8 cellular contexts compared by ENCODE assay signal in the genomic region with DNA sequence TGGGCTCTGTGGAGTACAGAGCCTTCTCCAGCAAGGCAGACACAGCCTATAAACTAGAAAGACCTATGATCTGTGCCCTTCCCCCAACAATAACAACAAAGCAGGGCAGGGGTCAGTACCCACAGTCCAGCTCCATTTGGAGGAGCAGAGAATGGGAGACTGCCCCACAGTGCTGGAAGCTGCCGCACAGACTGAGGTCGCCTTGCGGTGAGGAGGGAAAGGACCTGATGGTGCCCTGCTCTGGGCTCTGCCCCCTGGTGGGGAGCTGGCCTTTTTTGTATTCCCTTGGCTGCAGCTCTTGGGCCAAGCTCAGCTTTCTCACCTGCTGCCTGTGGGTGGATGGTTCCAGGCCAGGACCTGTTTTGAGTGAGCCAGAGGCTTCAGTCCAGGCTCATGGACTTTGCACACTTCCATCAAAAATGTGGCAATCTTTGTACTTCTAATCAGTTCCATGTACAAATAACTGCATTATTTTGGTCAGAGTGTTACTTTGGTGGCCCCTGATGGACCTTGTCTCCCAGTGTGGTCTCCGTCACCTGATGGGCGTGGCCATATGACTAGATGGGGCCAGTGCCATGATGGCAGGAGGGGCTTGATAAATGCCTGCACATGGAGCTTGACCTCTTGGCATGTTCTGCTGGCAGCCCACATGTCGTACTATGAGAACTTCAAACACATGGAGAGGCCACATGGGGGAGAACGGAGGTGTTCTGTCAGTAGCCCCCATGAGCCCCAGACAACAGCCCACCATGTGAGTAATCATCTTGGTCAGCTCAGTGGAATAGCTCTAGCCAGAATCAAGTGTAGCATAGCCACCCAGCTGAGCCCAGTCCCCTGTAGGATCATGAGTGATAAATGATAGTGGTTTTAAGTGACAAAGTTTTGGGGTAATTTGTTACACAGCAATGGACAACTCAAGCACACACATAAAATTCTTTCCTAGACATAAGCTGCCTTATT.
DNase-seq lines count a peak whose midpoint lies in the region; ATAC-seq and TF ChIP-seq lines count a peak whose summit lies in the region.

No MANE protein-coding gene starts in this region.

- peak; percentile 81 for DNase-seq in GM10266 (ENCODE audit: extremely low spot score)
- peak; percentile 57 for DNase-seq in T follicular helper cell (ENCODE audit: low read depth)
- peak; percentile 92 for DNase-seq in iPS-NIHi7 (ENCODE audit: extremely low spot score)
- DNase-seq in stimulated activated CD4-positive, alpha-beta T cell treated with anti-CD3 and anti-CD28 coated beads, Interleukin-4, amount 100 ng/mL, for 24 hours: peak; percentile 60
- DNase-seq in OCI-M2 (lab: John Stamatoyannopoulos, UW; ENCODE audit: unreplicated experiment): no peak

- peak; percentile 71 for TF ChIP-seq CTCF in GM10266 (IDR thresholded peaks at IDR 0.05; ENCODE audit: control insufficient read depth, insufficient read depth, low read depth, missing control alignments)

- ATAC-seq in HG03354 (IDR thresholded peaks at IDR 0.05; ENCODE audit: poor library complexity, severe bottlenecking, unreplicated experiment) (peak; percentile 78), HG03196 (IDR thresholded peaks at IDR 0.05; ENCODE audit: unreplicated experiment) (no peak)

- H3K27ac ChIP-seq in angular gyrus (ENCODE audit: low read depth, low read length): peak overlapping the region; percentile 38
